Comparison of ENCODE assay signal across 8 cellular contexts in genomic region chr6:112337209-112337638, GRCh38. TPM values are rescaled to one million over a fixed set of nuclear protein-coding genes. Genes with fewer than 3 reads are reported as not detected.
DNase-seq lines count a peak whose midpoint lies in the region; ATAC-seq, FAIRE-seq and TF ChIP-seq lines count a peak whose summit lies in the region.

No MANE protein-coding gene starts in this region.

- intact Hi-C loops in HCT116 (cut with micrococcal nuclease), result loop anchor here (10.0 kb wide), 1 partner anchor 1578 kb away; no protein-coding TSS in a partner anchor

- TF ChIP-seq CTCF in A549 (IDR thresholded peaks at IDR 0.05) (peak; percentile 52), HCT116 (IDR thresholded peaks at IDR 0.05 in 2 of 3, conservative IDR thresholded peaks at IDR 0.05 in 1 of 3; ENCODE audit: borderline replicate concordance in 1 of 3, insufficient read depth in 1 of 3, low read depth in 2 of 3, low read length in 2 of 3) (peak; percentile 54 to 76 (median 75); a peak in 5 of 6 replicates), liver (IDR thresholded peaks at IDR 0.05; ENCODE audit: low read depth, low read length, missing input control) (peak; percentile 54)

- peak; percentile 86 to 94 for ATAC-seq in A549
- peak; percentile 99 for ATAC-seq in HCT116
- ATAC-seq in HG02571 (IDR thresholded peaks at IDR 0.05; ENCODE audit: unreplicated experiment), result no peak
- no peak for ATAC-seq in HG03196 (IDR thresholded peaks at IDR 0.05; ENCODE audit: unreplicated experiment)
- ATAC-seq in HG02678 (IDR thresholded peaks at IDR 0.05; ENCODE audit: unreplicated experiment), result no peak

- H3K4me2 ChIP-seq in A549 (no peak overlapping the region), HCT116 (ENCODE audit: low read length) (no peak overlapping the region)

- no peaks in the 10 kb centered on the region for H3K9me2 ChIP-seq in HCT116 (ENCODE audit: insufficient read depth)

- peak; percentile 39 to 62 for DNase-seq in A549 (ENCODE audit: low read depth in 1 of 2, low spot score in 1 of 2)
- DNase-seq in HCT116 (ENCODE audit: low read depth, low spot score), result peak; percentile 43
- DNase-seq in NCI-H69 (lab: John Stamatoyannopoulos, UW), result peak; percentile 63
- peak; percentile 31 for DNase-seq in cerebellum (ENCODE audit: low spot score)

- no peak overlapping the region for H3K9ac ChIP-seq in HCT116 (ENCODE audit: low read length)
- H3K9ac ChIP-seq in liver (ENCODE audit: low read depth in 1 of 2, low read length in 2 of 2), result no peak overlapping the region

- BruUV-seq in HCT116 (replicated peaks; lab: Mats Ljungman, UMichigan), result no TSS peak

- no peaks in the 10 kb centered on the region for H3K79me2 ChIP-seq in HCT116 (ENCODE audit: insufficient read depth, low read length)

- TF ChIP-seq POLR2A in A549 (IDR thresholded peaks at IDR 0.05; ENCODE audit: low read length) (no peak), HCT116 (IDR thresholded peaks at IDR 0.05; ENCODE audit: borderline replicate concordance, extremely low read depth, insufficient read depth, insufficient read length) (no peak)

- H3K4me3 ChIP-seq in A549 (no peak overlapping the region), HCT116 (replicated peaks in 1 of 2; ENCODE audit: low read depth in 1 of 2, low read length in 2 of 2) (no peak overlapping the region), liver (ENCODE audit: low read depth in 1 of 3, low read length in 3 of 3) (no peak overlapping the region)

- H3K9me3 ChIP-seq in A549, result no peaks in the 10 kb centered on the region
- no peaks in the 10 kb centered on the region for H3K9me3 ChIP-seq in HCT116 (ENCODE audit: control insufficient read depth in 1 of 2, insufficient read depth in 1 of 2, low read depth in 1 of 2, low read length in 2 of 2)
- no peaks in the 10 kb centered on the region for H3K9me3 ChIP-seq in liver (ENCODE audit: control insufficient read depth in 4 of 4, low read length in 3 of 4)

- H3K27ac ChIP-seq in A549 (no peak overlapping the region), HCT116 (ENCODE audit: low read depth, low read length) (no peak overlapping the region), liver (ENCODE audit: low read depth in 1 of 2, low read length in 2 of 2) (no peak overlapping the region)

- WGBS in A549 (ENCODE audit: missing lambda C conversion rate), result 7% methylated on average over 3 of the region's 3 CpGs
- 16% methylated on average over 3 of the region's 3 CpGs for WGBS in liver

- no peaks in the 10 kb centered on the region for H4K20me1 ChIP-seq in HCT116 (ENCODE audit: insufficient read depth)

- H3K36me3 ChIP-seq in HCT116 (ENCODE audit: control insufficient read depth in 1 of 2, insufficient read depth in 2 of 2, low read length in 2 of 2) (no peaks in the 10 kb centered on the region), liver (ENCODE audit: control insufficient read depth in 4 of 4, insufficient read depth in 3 of 4, low read depth in 1 of 4, low read length in 3 of 4) (no peaks in the 10 kb centered on the region)

- TF ChIP-seq EP300 in A549 (IDR thresholded peaks at IDR 0.05), result no peak

- H2AFZ ChIP-seq in HCT116 (ENCODE audit: low read depth, low read length, poor library complexity, severe bottlenecking), result peak overlapping the region; percentile 77

- POLR2A ChIA-PET in A549 (lab: Yijun Ruan, JAX), result no interaction called here
- POLR2A ChIA-PET in HCT116 (lab: Charles Lee), result no interaction called here

- no peaks in the 10 kb centered on the region for H3K27me3 ChIP-seq in HCT116 (ENCODE audit: insufficient read depth, low read length)
- H3K27me3 ChIP-seq in liver (ENCODE audit: control insufficient read depth in 4 of 4, insufficient read depth in 4 of 4, low read length in 3 of 4), result peaks cover 0 to 1% (median 0%) of the 10 kb centered on the region in 4 donors

- TF ChIP-seq RAD21 in A549 (conservative IDR thresholded peaks at IDR 0.05 in 1 of 2, IDR thresholded peaks at IDR 0.05 in 1 of 2) (peak; percentile 61 to 64), HCT116 (IDR thresholded peaks at IDR 0.05; ENCODE audit: low read depth) (peak; percentile 80), liver (IDR thresholded peaks at IDR 0.05) (peak; percentile 77 to 83)

- RAD21 ChIA-PET in HCT116 (lab: Charles Lee; ENCODE audit: low non-redundant PET in 1 of 2, low total read pairs in 2 of 2, uncharacterized antibody in 2 of 2, unreplicated experiment in 2 of 2), result no interaction called here

- CTCF ChIA-PET in A549 (lab: Yijun Ruan, JAX) (interaction anchor here (0.7 kb wide), 2 partner anchors 11 to 148 kb away, joined by 3 to 5 read pairs; no protein-coding TSS in a partner anchor), HCT116 (lab: Charles Lee) (no interaction called here)

- no peaks in the 10 kb centered on the region for H3K4me1 ChIP-seq in A549
- no peaks in the 10 kb centered on the region for H3K4me1 ChIP-seq in HCT116 (ENCODE audit: control insufficient read depth in 1 of 2, insufficient read depth in 2 of 2, low read length in 2 of 2)
- no peaks in the 10 kb centered on the region for H3K4me1 ChIP-seq in liver (ENCODE audit: control insufficient read depth in 4 of 4, insufficient read depth in 4 of 4, low read length in 3 of 4)

- FAIRE-seq in A549 (lab: Jason Lieb, UNC), result no peak

TF ChIP-seq in A549, 52 proteins besides CTCF, POLR2A, EP300 and RAD21:
- TF ChIP-seq SMC3 (IDR thresholded peaks at IDR 0.05), result peak; percentile 46; the same call in 2 of the 3 replicates
- TF ChIP-seq HOXB5 (CRISPR knock-in tag; IDR thresholded peaks at IDR 0.05), result no peak

TF ChIP-seq in HCT116, 20 proteins besides CTCF, POLR2A, EP300 and RAD21 (continues in another document):
- TF ChIP-seq MAX (IDR thresholded peaks at IDR 0.05), result no peak
- no peak for TF ChIP-seq EGR1 (IDR thresholded peaks at IDR 0.05; ENCODE audit: low read depth)
- TF ChIP-seq SRF (IDR thresholded peaks at IDR 0.05; ENCODE audit: low read depth), result no peak
- no peak for TF ChIP-seq CBX3 (IDR thresholded peaks at IDR 0.05; ENCODE audit: low read depth)
- TF ChIP-seq EZH2 (IDR thresholded peaks at IDR 0.05), result no peak
- no peak for TF ChIP-seq ZNF274 (IDR thresholded peaks at IDR 0.05; ENCODE audit: low read depth, low read length)
- no peak for TF ChIP-seq ELF1 (IDR thresholded peaks at IDR 0.05; ENCODE audit: borderline replicate concordance, low read depth)
- no peak for TF ChIP-seq ZFX (IDR thresholded peaks at IDR 0.05)
- TF ChIP-seq JUND (IDR thresholded peaks at IDR 0.05), result no peak
- no peak for TF ChIP-seq CEBPB (IDR thresholded peaks at IDR 0.05; ENCODE audit: low read depth)
- no peak for TF ChIP-seq FOSL1 (IDR thresholded peaks at IDR 0.05; ENCODE audit: low read depth)
- no peak for TF ChIP-seq TCF7L2 (IDR thresholded peaks at IDR 0.05; ENCODE audit: borderline replicate concordance, extremely low read depth, insufficient read depth, insufficient read length)
- TF ChIP-seq SIN3A (IDR thresholded peaks at IDR 0.05; ENCODE audit: low read depth), result no peak

TF ChIP-seq in liver, 16 proteins besides CTCF, POLR2A, EP300 and RAD21:
- TF ChIP-seq TAF1 (conservative IDR thresholded peaks at IDR 0.05) (no peak), FOXA2 (IDR thresholded peaks at IDR 0.05) (no peak), YY1 (IDR thresholded peaks at IDR 0.05) (no peak), NR2F2 (IDR thresholded peaks at IDR 0.05) (no peak)

RNA-seq across cellular contexts. Expression of gene RFPL4B, which starts 9.9 kb away (rescaled TPM):
- polyA plus RNA-seq in A549 (2011; rRNA removed), result 0.05 TPM in 1 of 2 replicates, not detected in the other
- polyA plus RNA-seq in A549 (2012; cell fraction: cytosol; rRNA removed), result not detected in 2 replicates
- polyA plus RNA-seq in A549 (2012; cell fraction: nucleus; rRNA removed), result not detected in 2 replicates
- 0.09 TPM in 1 of 3 replicates, not detected in the others for polyA plus RNA-seq in A549 (2017; fragmentation: RNase III; extraction: RNeasy Plus Mini Kit Qiagen cat#74134 plus additional on column Dnase treatment)
- polyA minus RNA-seq in A549 (2011; rRNA and poly(A)+ RNA removed), result not detected in 2 replicates
- not detected for total RNA-seq in HCT116 (2021; ENCODE audit: unreplicated experiment)
- polyA plus RNA-seq in HCT116 (2012), result not detected in 2 replicates
- total RNA-seq in cerebellum, result not detected
- total RNA-seq in liver, result not detected
- polyA plus RNA-seq in liver, result not detected

Comparison
In these comparisons a context has a peak if more than half of its experiments do, and no peak if none do; other contexts are left out.
1. ATAC-seq: peak in A549 (2 of 2) and HCT116 (single experiment); none in HG02571 (single experiment), HG03196 (single experiment) and HG02678 (single experiment).
2. Of the 6 proteins assayed by ChIP-seq in both A549 and HCT116: peak only in A549: none; only in HCT116: none; in both: CTCF and RAD21; in neither: 4.
3. Peak in every context shown above with its lines, with median percentiles within 50 percentile points of each other: DNase-seq and CTCF ChIP-seq.